In the genomic region with DNA sequence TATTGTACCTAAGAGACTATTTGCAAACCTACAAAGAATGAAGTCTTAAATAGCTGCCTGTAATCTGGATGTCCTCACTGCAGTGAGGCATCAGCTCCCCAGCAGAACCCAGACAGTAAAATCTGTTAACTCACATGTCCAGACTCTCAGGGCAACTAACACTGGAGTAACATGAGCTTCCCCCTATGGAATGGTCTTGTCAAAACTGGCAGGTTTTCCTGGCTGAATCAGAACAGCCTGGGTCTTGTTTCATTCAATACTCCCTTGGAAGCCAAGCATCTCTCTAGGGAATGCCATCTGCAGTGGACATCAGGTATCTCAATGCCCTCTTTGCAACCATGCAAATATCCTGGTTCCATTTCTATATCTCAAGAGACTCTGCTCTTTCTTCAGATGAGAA, we compare ENCODE assay signal across 19 cellular contexts. TPM values are rescaled to one million over a fixed set of nuclear protein-coding genes. Genes with fewer than 3 reads are reported as not detected.
DNase-seq lines count a peak whose midpoint lies in the region; ATAC-seq and TF ChIP-seq lines count a peak whose summit lies in the region.
"Had no signal": no experiment of that assay in that cellular context is flagged by ENCODE, and none has a peak within 500 bp of the region (broad histone marks: within the 10 kb centered on the region; RNA-seq: fewer than 3 reads in every experiment).

No MANE protein-coding gene starts in this region.

- H4K20me1 ChIP-seq in GM23338 (replicated peaks; ENCODE audit: insufficient read depth): peaks cover 28% of the 10 kb centered on the region

- H3F3A ChIP-seq in GM23338 (replicated peaks; ENCODE audit: low read depth): no peaks in the 10 kb centered on the region

- no peaks in the 10 kb centered on the region for H3K36me3 ChIP-seq in GM23338 (ENCODE audit: insufficient read depth)

- H3K27ac ChIP-seq in GM23338 (ENCODE audit: low read depth): 0 out of 2 replicates have a peak overlapping the region, but pooled peaks have one; percentile 27

- H3K9me3 Mint-ChIP-seq in GM23338 (peaks cover 4% of the 10 kb centered on the region; the same call in 2 of the 3 replicates), chondrocyte (ENCODE audit: low read depth) (no peaks in the 10 kb centered on the region), neural crest cell (peaks cover 2% of the 10 kb centered on the region)
- H3K9me3 Mint-ChIP-seq in activated naive CD8-positive, alpha-beta T cell treated with anti-CD3 and anti-CD28 coated beads for 36 hours: no peaks in the 10 kb centered on the region
- H3K9me3 Mint-ChIP-seq: activated T-cell treated with anti-CD3 and anti-CD28 coated beads, Interleukin-2, amount 50 U/mL, for 24 hours; CD4-positive, alpha-beta T cell; natural killer cell; stimulated activated naive CD8-positive, alpha-beta T cell treated with anti-CD3 and anti-CD28 coated beads, Interleukin-15, amount 100 ng/mL, for 72 hours; T-helper 1 cell treated with Interleukin-12 subunit alpha and Interleukin-12 subunit beta and Interleukin-4 antibody, amounts not matched to agents 30 μg/mL and 1 μg/mL, for 36 hours had no signal

- H3K4me1 Mint-ChIP-seq in GM23338 (no peaks in the 10 kb centered on the region), chondrocyte (ENCODE audit: low read depth) (peaks cover 13% of the 10 kb centered on the region), neural crest cell (peaks cover 8% of the 10 kb centered on the region)
- peaks cover 11% of the 10 kb centered on the region for H3K4me1 Mint-ChIP-seq in activated naive CD8-positive, alpha-beta T cell treated with anti-CD3 and anti-CD28 coated beads for 36 hours
- H3K4me1 Mint-ChIP-seq: activated CD4-positive, alpha-beta T cell treated with anti-CD3 and anti-CD28 coated beads for 36 hours; stimulated activated naive CD8-positive, alpha-beta T cell treated with anti-CD3 and anti-CD28 coated beads, Interleukin-15, amount 100 ng/mL, for 72 hours had no signal

- H2AFZ ChIP-seq in GM23338: no peak overlapping the region

- peaks cover 87% of the 10 kb centered on the region for H3K79me2 ChIP-seq in GM23338 (replicated peaks; ENCODE audit: insufficient read depth)

- no peak for TF ChIP-seq CTCF in GM23338 (conservative IDR thresholded peaks at IDR 0.05; ENCODE audit: low read depth in 2 of 2)
- no peak for TF ChIP-seq CTCF in chondrocyte (IDR thresholded peaks at IDR 0.05)
- TF ChIP-seq CTCF in neural crest cell (conservative IDR thresholded peaks at IDR 0.05): no peak

- H3K36me3 Mint-ChIP-seq in GM23338 (ENCODE audit: low read depth): peaks cover 25% of the 10 kb centered on the region
- H3K36me3 Mint-ChIP-seq in chondrocyte (ENCODE audit: low read depth): no peaks in the 10 kb centered on the region
- peaks cover 4% of the 10 kb centered on the region for H3K36me3 Mint-ChIP-seq in neural crest cell (ENCODE audit: low read depth)
- H3K36me3 Mint-ChIP-seq in activated naive CD8-positive, alpha-beta T cell treated with anti-CD3 and anti-CD28 coated beads for 36 hours: peaks cover 4% of the 10 kb centered on the region
- H3K36me3 Mint-ChIP-seq: natural killer cell had no signal

- H3K27me3 Mint-ChIP-seq in GM23338 (ENCODE audit: insufficient read depth, low read depth, poor library complexity): peaks cover 7% of the 10 kb centered on the region
- no peaks in the 10 kb centered on the region for H3K27me3 Mint-ChIP-seq in chondrocyte (ENCODE audit: low read depth)
- no peaks in the 10 kb centered on the region for H3K27me3 Mint-ChIP-seq in neural crest cell (ENCODE audit: low read depth)
- H3K27me3 Mint-ChIP-seq in activated naive CD8-positive, alpha-beta T cell treated with anti-CD3 and anti-CD28 coated beads for 36 hours: no peaks in the 10 kb centered on the region
- H3K27me3 Mint-ChIP-seq: activated CD4-positive, alpha-beta T cell treated with anti-CD3 and anti-CD28 coated beads for 36 hours; activated T-cell treated with anti-CD3 and anti-CD28 coated beads, Interleukin-2, amount 50 U/mL, for 24 hours; CD4-positive, alpha-beta T cell; stimulated activated naive CD8-positive, alpha-beta T cell treated with anti-CD3 and anti-CD28 coated beads, Interleukin-15, amount 100 ng/mL, for 72 hours had no signal

- H3K27me3 ChIP-seq in GM23338 (ENCODE audit: insufficient read depth): no peaks in the 10 kb centered on the region

- no peak overlapping the region for H3K4me3 ChIP-seq in GM23338

- H3K4me1 ChIP-seq in GM23338 (ENCODE audit: insufficient read depth): no peaks in the 10 kb centered on the region; the same call in 1 of the 2 replicates

- H3K9me2 ChIP-seq in GM23338 (ENCODE audit: insufficient read depth): no peaks in the 10 kb centered on the region

- H3K4me3 Mint-ChIP-seq in GM23338 (no peak overlapping the region), chondrocyte (ENCODE audit: unreplicated experiment) (no peak overlapping the region), neural crest cell (no peak overlapping the region)
- H3K4me3 Mint-ChIP-seq in activated naive CD8-positive, alpha-beta T cell treated with anti-CD3 and anti-CD28 coated beads for 36 hours: no peak overlapping the region
- H3K4me3 Mint-ChIP-seq: activated CD4-positive, alpha-beta T cell treated with anti-CD3 and anti-CD28 coated beads for 36 hours; activated T-cell treated with anti-CD3 and anti-CD28 coated beads, Interleukin-2, amount 50 U/mL, for 24 hours; CD4-positive, alpha-beta T cell; natural killer cell; stimulated activated naive CD8-positive, alpha-beta T cell treated with anti-CD3 and anti-CD28 coated beads, Interleukin-15, amount 100 ng/mL, for 72 hours; T-helper 1 cell treated with Interleukin-12 subunit alpha and Interleukin-12 subunit beta and Interleukin-4 antibody, amounts not matched to agents 30 μg/mL and 1 μg/mL, for 36 hours had no signal

- no peak overlapping the region; the same call in 1 of the 2 replicates for H3K27ac Mint-ChIP-seq in GM23338
- peak overlapping the region; percentile 19 for H3K27ac Mint-ChIP-seq in chondrocyte (ENCODE audit: unreplicated experiment)
- peak overlapping the region; percentile 67 for H3K27ac Mint-ChIP-seq in neural crest cell (ENCODE audit: unreplicated experiment)
- no peak overlapping the region for H3K27ac Mint-ChIP-seq in activated naive CD8-positive, alpha-beta T cell treated with anti-CD3 and anti-CD28 coated beads for 36 hours
- H3K27ac Mint-ChIP-seq: activated CD4-positive, alpha-beta T cell treated with anti-CD3 and anti-CD28 coated beads for 36 hours; activated T-cell treated with anti-CD3 and anti-CD28 coated beads, Interleukin-2, amount 50 U/mL, for 24 hours; CD4-positive, alpha-beta T cell; natural killer cell; stimulated activated naive CD8-positive, alpha-beta T cell treated with anti-CD3 and anti-CD28 coated beads, Interleukin-15, amount 100 ng/mL, for 72 hours; T-helper 1 cell treated with Interleukin-12 subunit alpha and Interleukin-12 subunit beta and Interleukin-4 antibody, amounts not matched to agents 30 μg/mL and 1 μg/mL, for 36 hours had no signal

- no peak for ATAC-seq in GM23338
- ATAC-seq: activated CD4-positive, alpha-beta T cell treated with anti-CD3 and anti-CD28 coated beads for 36 hours; natural killer cell; stimulated activated naive CD8-positive, alpha-beta T cell treated with anti-CD3 and anti-CD28 coated beads, Interleukin-15, amount 100 ng/mL, for 72 hours had no signal

- no peak overlapping the region for H3K4me2 ChIP-seq in GM23338

- DNase-seq in GM23338 (ENCODE audit: low spot score) (no peak), NCI-H524 (lab: John Stamatoyannopoulos, UW) (peak; percentile 58 to 92), chondrocyte (ENCODE audit: low spot score) (no peak), neural crest cell (ENCODE audit: low read depth, low spot score) (no peak), LoVo (ENCODE audit: low spot score) (no peak), RKO (ENCODE audit: low spot score) (no peak), SKM-1 treated with dmso at 0.1 percent for 144 hours (lab: John Stamatoyannopoulos, UW; ENCODE audit: unreplicated experiment) (no peak)
- DNase-seq in activated naive CD8-positive, alpha-beta T cell treated with anti-CD3 and anti-CD28 coated beads for 36 hours: no peak
- DNase-seq: activated CD4-positive, alpha-beta T cell treated with anti-CD3 and anti-CD28 coated beads for 36 hours; activated T-cell treated with anti-CD3 and anti-CD28 coated beads, Interleukin-2, amount 50 U/mL, for 24 hours; amniotic stem cell; CD4-positive, alpha-beta T cell; effector memory CD4-positive, alpha-beta T cell; GDM1; GOT3; natural killer cell; NCI-H2029 treated with DMSO at 0.1 percent for 48 hours; stimulated activated naive CD8-positive, alpha-beta T cell treated with anti-CD3 and anti-CD28 coated beads, Interleukin-15, amount 100 ng/mL, for 72 hours had no signal

TF ChIP-seq in GM23338, 12 proteins besides CTCF, POLR2A, EP300 and RAD21 (continues in another document):
- TF ChIP-seq EZH2phosphoT487 (IDR thresholded peaks at IDR 0.05; ENCODE audit: unreplicated experiment) (no peak), NANOG (IDR thresholded peaks at IDR 0.05; ENCODE audit: borderline replicate concordance) (no peak), CREB1 (CRISPR knock-in tag; IDR thresholded peaks at IDR 0.05; ENCODE audit: low read depth) (no peak), ZNF114 (CRISPR knock-in tag; IDR thresholded peaks at IDR 0.05) (no peak)
- TF ChIP-seq, protein P1, sequence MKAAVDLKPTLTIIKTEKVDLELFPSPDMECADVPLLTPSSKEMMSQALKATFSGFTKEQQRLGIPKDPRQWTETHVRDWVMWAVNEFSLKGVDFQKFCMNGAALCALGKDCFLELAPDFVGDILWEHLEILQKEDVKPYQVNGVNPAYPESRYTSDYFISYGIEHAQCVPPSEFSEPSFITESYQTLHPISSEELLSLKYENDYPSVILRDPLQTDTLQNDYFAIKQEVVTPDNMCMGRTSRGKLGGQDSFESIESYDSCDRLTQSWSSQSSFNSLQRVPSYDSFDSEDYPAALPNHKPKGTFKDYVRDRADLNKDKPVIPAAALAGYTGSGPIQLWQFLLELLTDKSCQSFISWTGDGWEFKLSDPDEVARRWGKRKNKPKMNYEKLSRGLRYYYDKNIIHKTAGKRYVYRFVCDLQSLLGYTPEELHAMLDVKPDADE (IDR thresholded peaks at IDR 0.05): no peak

RNA-seq across cellular contexts. Expression of gene PTPN9, which starts 24.4 kb away (rescaled TPM):
- 27.2 and 32.7 TPM in 2 replicates for total RNA-seq in GM23338 (2014; rRNA removed; shearing (Covaris generic))
- 12.1 and 13.3 TPM in 2 replicates for polyA plus RNA-seq in GM23338 (2016; fragmentation: Nextera tagmentation; extraction: Ambion mirVana)
- total RNA-seq in chondrocyte (33.2 to 36.8 TPM (median 33.6 TPM) in 3 replicates), neural crest cell (41.1 and 42.0 TPM in 2 replicates)
- 10 to 100 TPM; 12.1 to 13.2 TPM for total RNA-seq in activated naive CD8-positive, alpha-beta T cell treated with anti-CD3 and anti-CD28 coated beads for 36 hours

Comparison
In these comparisons a context has a peak if more than half of its experiments do, and no peak if none do; other contexts are left out.
1. DNase-seq: peak in NCI-H524 (2 of 2); none in GM23338 (single experiment), chondrocyte (single experiment), neural crest cell (single experiment), activated naive CD8-positive, alpha-beta T cell treated with anti-CD3 and anti-CD28 coated beads for 36 hours (single experiment), LoVo (single experiment), RKO (single experiment) and SKM-1 treated with dmso at 0.1 percent for 144 hours (single experiment).
2. H3K27ac Mint-ChIP-seq: peak in chondrocyte (single experiment) and neural crest cell (single experiment); none in GM23338 (single experiment) and activated naive CD8-positive, alpha-beta T cell treated with anti-CD3 and anti-CD28 coated beads for 36 hours (single experiment).